8 cellular contexts compared by ENCODE assay signal in genomic region chr12:48105321-48105866, GRCh38. TPM values are rescaled to one million over a fixed set of nuclear protein-coding genes. Genes with fewer than 3 reads are reported as not detected.
DNase-seq lines count a peak whose midpoint lies in the region; ATAC-seq and TF ChIP-seq lines count a peak whose summit lies in the region.

No MANE protein-coding gene starts in this region.

- H3K4me3 ChIP-seq in iPS-15b (ENCODE audit: low read depth, low read length): peak overlapping the region; percentile 73

- H3K36me3 ChIP-seq in iPS-15b (ENCODE audit: control insufficient read depth, insufficient read depth, low read length): no peaks in the 10 kb centered on the region

- TF ChIP-seq POLR2A in Raji (IDR thresholded peaks at IDR 0.05; ENCODE audit: insufficient read depth, low read depth, low read length): peak; percentile 63

- peak; percentile 45 for DNase-seq in stimulated activated CD4-positive, alpha-beta T cell treated with anti-CD3 and anti-CD28 coated beads, Interleukin-12 subunit alpha, Interleukin-12 subunit beta, amount 100 ng/mL, for 4 hours
- DNase-seq in stimulated activated CD4-positive, alpha-beta T cell treated with anti-CD3 and anti-CD28 coated beads, Interleukin-1b, Interleukin-23, amount 100 ng/mL, for 48 hours: no peak
- DNase-seq in activated naive CD8-positive, alpha-beta T cell treated with anti-CD3 and anti-CD28 coated beads for 36 hours: peak; percentile 43
- peak; percentile 16 to 44 for DNase-seq in stimulated activated CD4-positive, alpha-beta T cell treated with anti-CD3 and anti-CD28 coated beads, Interleukin-1b, Interleukin-23, amount 100 ng/mL, for 4 hours (ENCODE audit: low read depth in 2 of 2)
- no peak for DNase-seq in NCI-H524 treated with DMSO at 0.1 percent for 48 hours (lab: John Stamatoyannopoulos, UW)

- peak; percentile 20 for ATAC-seq in HG03108 (IDR thresholded peaks at IDR 0.05; ENCODE audit: unreplicated experiment)

- H3K9me3 ChIP-seq in iPS-15b (ENCODE audit: control insufficient read depth, insufficient read depth, low read length): no peaks in the 10 kb centered on the region

- H3K27me3 Mint-ChIP-seq in activated naive CD8-positive, alpha-beta T cell treated with anti-CD3 and anti-CD28 coated beads for 36 hours: no peaks in the 10 kb centered on the region

- peak overlapping the region; percentile 81 for H3K4me3 Mint-ChIP-seq in activated naive CD8-positive, alpha-beta T cell treated with anti-CD3 and anti-CD28 coated beads for 36 hours

- H3K27ac Mint-ChIP-seq in activated naive CD8-positive, alpha-beta T cell treated with anti-CD3 and anti-CD28 coated beads for 36 hours: peak overlapping the region; percentile 95

- H3K4me1 ChIP-seq in iPS-15b (ENCODE audit: control insufficient read depth, insufficient read depth, low read length): peaks cover 5% of the 10 kb centered on the region

- peaks cover 44% of the 10 kb centered on the region for H3K4me1 Mint-ChIP-seq in activated naive CD8-positive, alpha-beta T cell treated with anti-CD3 and anti-CD28 coated beads for 36 hours

- peaks cover 5% of the 10 kb centered on the region for H3K36me3 Mint-ChIP-seq in activated naive CD8-positive, alpha-beta T cell treated with anti-CD3 and anti-CD28 coated beads for 36 hours

- H3K9me3 Mint-ChIP-seq in activated naive CD8-positive, alpha-beta T cell treated with anti-CD3 and anti-CD28 coated beads for 36 hours: no peaks in the 10 kb centered on the region

- H3K27me3 ChIP-seq in iPS-15b (ENCODE audit: control insufficient read depth, insufficient read depth, low read length): peaks cover 5% of the 10 kb centered on the region

- peak overlapping the region; percentile 42 for H3K9ac ChIP-seq in iPS-15b (ENCODE audit: low read depth, low read length)

RNA-seq across cellular contexts. Expression of gene SENP1, which starts 0.5 kb away (rescaled TPM):
- 10 to 100 TPM; 42.6 to 53.6 TPM for total RNA-seq in activated naive CD8-positive, alpha-beta T cell treated with anti-CD3 and anti-CD28 coated beads for 36 hours

RNA-seq across cellular contexts. Expression of gene PFKM, which starts 13.8 kb away (rescaled TPM):
- total RNA-seq in activated naive CD8-positive, alpha-beta T cell treated with anti-CD3 and anti-CD28 coated beads for 36 hours: 10 to 100 TPM; 65.4 to 67.7 TPM

RNA-seq across cellular contexts. Expression of gene ASB8, which starts 51.9 kb away (rescaled TPM):
- total RNA-seq in activated naive CD8-positive, alpha-beta T cell treated with anti-CD3 and anti-CD28 coated beads for 36 hours: 10 to 100 TPM; 29.9 to 30.3 TPM

Comparison
In these comparisons a context has a peak if more than half of its experiments do, and no peak if none do; other contexts are left out.
1. DNase-seq: peak in stimulated activated CD4-positive, alpha-beta T cell treated with anti-CD3 and anti-CD28 coated beads, Interleukin-12 subunit alpha, Interleukin-12 subunit beta, amount 100 ng/mL, for 4 hours (single experiment), activated naive CD8-positive, alpha-beta T cell treated with anti-CD3 and anti-CD28 coated beads for 36 hours (single experiment) and stimulated activated CD4-positive, alpha-beta T cell treated with anti-CD3 and anti-CD28 coated beads, Interleukin-1b, Interleukin-23, amount 100 ng/mL, for 4 hours (2 of 2); none in stimulated activated CD4-positive, alpha-beta T cell treated with anti-CD3 and anti-CD28 coated beads, Interleukin-1b, Interleukin-23, amount 100 ng/mL, for 48 hours (single experiment) and NCI-H524 treated with DMSO at 0.1 percent for 48 hours (single experiment).